ENCODE assay signal across 8 cellular contexts in the genomic region with DNA sequence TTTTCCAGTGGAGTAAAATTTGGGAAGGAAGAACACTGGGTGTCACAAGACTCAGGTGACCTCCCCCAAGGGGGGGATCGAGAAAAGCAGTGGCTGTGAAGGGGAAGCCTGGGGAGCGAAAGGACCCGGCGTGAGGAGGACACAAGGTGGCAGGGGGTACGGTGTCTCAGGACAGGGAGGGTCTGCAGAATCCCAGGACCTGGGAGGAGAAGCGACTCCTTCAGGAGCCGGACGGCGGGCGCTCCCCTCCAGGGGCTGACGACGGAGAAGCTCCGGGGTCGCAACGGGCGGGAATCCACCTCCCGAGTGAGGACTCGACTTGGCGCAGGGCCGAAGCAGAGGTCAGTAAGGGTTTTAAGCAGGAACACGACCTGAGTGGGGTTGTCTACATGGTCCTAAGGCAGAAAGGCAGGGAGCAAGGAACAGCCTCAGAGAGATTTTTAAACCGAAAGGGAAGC.
DNase-seq lines count a peak whose midpoint lies in the region; ATAC-seq and TF ChIP-seq lines count a peak whose summit lies in the region.

No MANE protein-coding gene starts in this region.

- H3K79me2 ChIP-seq in ACC112 (ENCODE audit: control insufficient read depth, insufficient read depth, low read length, unreplicated experiment): no peaks in the 10 kb centered on the region

- H3K9ac ChIP-seq in subcutaneous abdominal adipose tissue (ENCODE audit: low read length in 5 of 5): peak overlapping the region; percentile 80 to 99 (median 94)

- H2AFZ ChIP-seq in ACC112 (ENCODE audit: low read length, unreplicated experiment): peak overlapping the region; percentile 99

- TF ChIP-seq CTCF in NB4 (IDR thresholded peaks at IDR 0.05; ENCODE audit: low read depth, low read length): no peak

- H3K27me3 ChIP-seq in ACC112 (ENCODE audit: insufficient read depth, low read length): no peaks in the 10 kb centered on the region
- no peaks in the 10 kb centered on the region for H3K27me3 ChIP-seq in subcutaneous abdominal adipose tissue (ENCODE audit: control insufficient read depth in 5 of 5, insufficient read depth in 4 of 5, low read length in 5 of 5)

- no peak for ATAC-seq in HG03025 (IDR thresholded peaks at IDR 0.05; ENCODE audit: low FRiP score, unreplicated experiment)

- H3K9me3 ChIP-seq in subcutaneous abdominal adipose tissue (ENCODE audit: control insufficient read depth in 5 of 5, low read length in 5 of 5): no peaks in the 10 kb centered on the region

- H3K4me3 ChIP-seq in ACC112 (ENCODE audit: low read depth, low read length) (peak overlapping the region; percentile 99), NB4 (ENCODE audit: low read depth, low read length) (peak overlapping the region; percentile 86), subcutaneous abdominal adipose tissue (ENCODE audit: low read depth in 1 of 5, low read length in 5 of 5) (peak overlapping the region; percentile 93 to 100 (median 100))

- H3K27ac ChIP-seq in ACC112 (ENCODE audit: low read depth, low read length) (no peak overlapping the region), caudate nucleus (ENCODE audit: low read depth, low read length) (peak overlapping the region; percentile 46), subcutaneous abdominal adipose tissue (ENCODE audit: low read depth, low read length) (peak overlapping the region; percentile 77)

- H3K36me3 ChIP-seq in ACC112 (ENCODE audit: insufficient read depth, low read length) (peaks cover 15% of the 10 kb centered on the region; the same call in 1 of the 2 replicates), subcutaneous abdominal adipose tissue (ENCODE audit: control insufficient read depth in 5 of 5, insufficient read depth in 5 of 5, low read length in 5 of 5) (peaks cover 0 to 14% (median 11%) of the 10 kb centered on the region in 5 donors)

- TF ChIP-seq POLR2A in NB4 (IDR thresholded peaks at IDR 0.05; ENCODE audit: extremely low read depth, insufficient read length): no peak

- DNase-seq in GM19238 (ENCODE audit: insufficient read length, low spot score) (peak; percentile 12), NB4 (ENCODE audit: low read depth) (peak; percentile 8), caudate nucleus (lab: John Stamatoyannopoulos, UW) (peak in 20 of 61 donors; percentile 1 to 68 (median 26)), left kidney (ENCODE audit: low read depth, low spot score) (peak; percentile 63)
- no peak for DNase-seq in effector CD8-positive, alpha-beta T cell (lab: John Stamatoyannopoulos, UW)

- H3K4me1 ChIP-seq in ACC112 (ENCODE audit: control insufficient read depth, insufficient read depth, low read length, unreplicated experiment) (no peaks in the 10 kb centered on the region), subcutaneous abdominal adipose tissue (ENCODE audit: control insufficient read depth in 5 of 5, insufficient read depth in 5 of 5, low read length in 5 of 5) (peaks cover 4 to 20% (median 19%) of the 10 kb centered on the region in 5 donors)
